Comparison of ENCODE assay signal across 17 cellular contexts in genomic region chr11:27696961-27697360, GRCh38. TPM values are rescaled to one million over a fixed set of nuclear protein-coding genes. Genes with fewer than 3 reads are reported as not detected.
A peak's percentile ranks its signal among the peaks of the same experiment; 100 is the strongest.
DNase-seq lines count a peak whose midpoint lies in the region; ATAC-seq, FAIRE-seq and TF ChIP-seq lines count a peak whose summit lies in the region.
"Had no signal": no experiment of that assay in that cellular context is flagged by ENCODE, and none has a peak within 500 bp of the region (broad histone marks: within the 10 kb centered on the region; RNA-seq: fewer than 3 reads in every experiment).

No MANE protein-coding gene starts in this region.

- peak overlapping the region; percentile 91 for H3K4me3 Mint-ChIP-seq in nephron progenitor cell
- H3K4me3 Mint-ChIP-seq: activated naive CD8-positive, alpha-beta T cell treated with anti-CD3 and anti-CD28 coated beads, Interleukin-2, amount 50 U/mL, for 24 hours had no signal

- no peaks in the 10 kb centered on the region for H3K27me3 ChIP-seq in BJ (ENCODE audit: control insufficient read depth, insufficient read depth, low read length)
- H3K27me3 ChIP-seq in HUES6 (ENCODE audit: control insufficient read depth, insufficient read depth, low read length) = peaks cover 28% of the 10 kb centered on the region
- H3K27me3 ChIP-seq in HepG2 (ENCODE audit: control insufficient read depth in 1 of 2, insufficient read depth in 2 of 2, low read length in 2 of 2) = peaks cover 0 to 32% of the 10 kb centered on the region in 2 experiments; a peak in 3 of 5 replicates
- H3K27me3 ChIP-seq: ovary had no signal

- no peak for ATAC-seq in GM18511 (IDR thresholded peaks at IDR 0.05; ENCODE audit: unreplicated experiment)
- no peak for ATAC-seq in HepG2
- ATAC-seq: activated naive CD8-positive, alpha-beta T cell treated with anti-CD3 and anti-CD28 coated beads, Interleukin-2, amount 50 U/mL, for 24 hours had no signal

- H2AFZ ChIP-seq in HepG2 (ENCODE audit: low read length) = no peak overlapping the region

- CTCF ChIA-PET in BJ (lab: Yijun Ruan, JAX) (interaction anchor here (0.6 to 1.2 kb wide), 4 partner anchors 9 to 1735 kb away, joined by 3 to 4 read pairs (median 4); no protein-coding TSS in a partner anchor), HepG2 (lab: Yijun Ruan, JAX; ENCODE audit: low intra/inter-chr PET ratio, low total read pairs) (no interaction called here)

- no peak for TF ChIP-seq RAD21 in HepG2 (CRISPR knock-in tag; IDR thresholded peaks at IDR 0.05)

- no peaks in the 10 kb centered on the region for H4K20me1 ChIP-seq in HepG2 (ENCODE audit: insufficient read depth, low read length)

- TF ChIP-seq EP300 in HepG2 (IDR thresholded peaks at IDR 0.05; ENCODE audit: low read depth in 2 of 2, low read length in 2 of 2) (no peak), HepG2 (CRISPR knock-in tag; IDR thresholded peaks at IDR 0.05; ENCODE audit: borderline replicate concordance) (no peak)

- H3K9me3 Mint-ChIP-seq in nephron progenitor cell = no peaks in the 10 kb centered on the region
- H3K9me3 Mint-ChIP-seq: activated naive CD8-positive, alpha-beta T cell treated with anti-CD3 and anti-CD28 coated beads, Interleukin-2, amount 50 U/mL, for 24 hours had no signal

- peaks cover 6% of the 10 kb centered on the region for H3K36me3 Mint-ChIP-seq in nephron progenitor cell (ENCODE audit: low read depth)

- H3K4me1 ChIP-seq in HUES6 (ENCODE audit: control insufficient read depth, insufficient read depth, low read length) = peaks cover 49% of the 10 kb centered on the region
- peaks cover 29% of the 10 kb centered on the region for H3K4me1 ChIP-seq in HepG2 (ENCODE audit: insufficient read depth, low read length)

- no peak for TF ChIP-seq POLR2A in HepG2 (IDR thresholded peaks at IDR 0.05; ENCODE audit: insufficient read depth in 1 of 2, low read depth in 2 of 2, low read length in 2 of 2)

- H3K27ac ChIP-seq in HUES6 (ENCODE audit: low read depth, low read length) = peak overlapping the region; percentile 30; the same call in 1 of the 2 replicates
- H3K27ac ChIP-seq in HepG2 (ENCODE audit: extremely low read length, insufficient read depth, low read length) = no peak overlapping the region
- H3K27ac ChIP-seq: C4-2B, ovary had no signal

- peak overlapping the region; percentile 96 for H3K4me3 ChIP-seq in BJ (ENCODE audit: low read depth, low read length)
- peak overlapping the region; percentile 79 for H3K4me3 ChIP-seq in HUES6 (ENCODE audit: low read depth, low read length)
- peak overlapping the region; percentile 26 for H3K4me3 ChIP-seq in choroid plexus epithelial cell (ENCODE audit: low read depth, low read length)
- no peak overlapping the region for H3K4me3 ChIP-seq in HepG2 (replicated peaks in 1 of 3; ENCODE audit: insufficient read depth in 1 of 3, low read depth in 2 of 3, low read length in 3 of 3)
- H3K4me3 ChIP-seq: ovary had no signal

- H3K4me1 Mint-ChIP-seq in nephron progenitor cell = peaks cover 53% of the 10 kb centered on the region

- H3K79me2 ChIP-seq in HepG2 (ENCODE audit: insufficient read depth, low read length) = no peaks in the 10 kb centered on the region

- no peaks in the 10 kb centered on the region for H3K36me3 ChIP-seq in BJ (ENCODE audit: control insufficient read depth, insufficient read depth, low read length)
- H3K36me3 ChIP-seq in HUES6 (ENCODE audit: control insufficient read depth, insufficient read depth, low read length) = no peaks in the 10 kb centered on the region
- no peaks in the 10 kb centered on the region for H3K36me3 ChIP-seq in HepG2 (replicated peaks in 1 of 2; ENCODE audit: control insufficient read depth in 1 of 2, insufficient read depth in 2 of 2, low read length in 2 of 2)
- H3K36me3 ChIP-seq: ovary had no signal

- in situ Hi-C loops in HepG2 (cut with HindIII; ENCODE audit: extremely low pct_ligation_motif_present, low pct_unique_long_range_greater_than_20kb) = loop anchor here (5.0 to 25.0 kb wide), 4 partner anchors 835 to 1638 kb away; no protein-coding TSS in a partner anchor

- intact Hi-C loops in HepG2 (cut with micrococcal nuclease; ENCODE audit: unreplicated experiment) = no loop called here

- BruUV-seq in HepG2 (replicated peaks; lab: Mats Ljungman, UMichigan) = no TSS peak

- 3% methylated on average over 8 of the region's 8 CpGs for WGBS in HepG2 (ENCODE audit: low lambda C conversion rate)

- TF ChIP-seq CTCF in BJ (IDR thresholded peaks at IDR 0.05; ENCODE audit: insufficient read depth, low read depth, low read length) = no peak
- no peak for TF ChIP-seq CTCF in choroid plexus epithelial cell (conservative IDR thresholded peaks at IDR 0.05; ENCODE audit: low read depth, low read length)
- no peak for TF ChIP-seq CTCF in nephron progenitor cell (IDR thresholded peaks at IDR 0.05)
- TF ChIP-seq CTCF in HepG2 (CRISPR knock-in tag; IDR thresholded peaks at IDR 0.05) = no peak

- H3K27ac Mint-ChIP-seq in nephron progenitor cell = peak overlapping the region; percentile 94
- H3K27ac Mint-ChIP-seq: activated naive CD8-positive, alpha-beta T cell treated with anti-CD3 and anti-CD28 coated beads, Interleukin-2, amount 50 U/mL, for 24 hours had no signal

- no peak for FAIRE-seq in HepG2 (lab: Jason Lieb, UNC)

- H3K9me3 ChIP-seq in HUES6 (ENCODE audit: control insufficient read depth, insufficient read depth, low read depth, low read length) (no peaks in the 10 kb centered on the region), HepG2 (ENCODE audit: low read length) (no peaks in the 10 kb centered on the region)
- H3K9me3 ChIP-seq: ovary had no signal

- POLR2A ChIA-PET in BJ (lab: Charles Lee) (interaction anchor here (0.5 to 1.0 kb wide), 3 partner anchors 21 to 686 kb away, joined by 3 to 8 read pairs (median 7); no protein-coding TSS in a partner anchor), HepG2 (lab: Yijun Ruan, JAX) (no interaction called here)

- DNase-seq in BJ (ENCODE audit: low read depth) = no peak
- DNase-seq in choroid plexus epithelial cell (ENCODE audit: low read depth) = peak; percentile 69
- no peak for DNase-seq in nephron progenitor cell
- DNase-seq in cerebellar nuclear complex (lab: John Stamatoyannopoulos, UW) = no peak
- no peak for DNase-seq in HepG2 (ENCODE audit: low spot score)
- DNase-seq in Kasumi-1 (lab: John Stamatoyannopoulos, UW) = no peak
- DNase-seq: activated CD4-positive, alpha-beta T cell treated with anti-CD3 and anti-CD28 coated beads, Interleukin-2, amount 50 U/mL, for 48 hours; activated naive CD8-positive, alpha-beta T cell treated with anti-CD3 and anti-CD28 coated beads, Interleukin-2, amount 50 U/mL, for 24 hours; activated T-cell treated with anti-CD3 and anti-CD28 coated beads, Interleukin-2, amount 50 U/mL, for 48 hours; dermis blood vessel endothelial cell; DND-41; NCI-H1930; ovary; stimulated activated CD4-positive, alpha-beta T cell treated with anti-CD3 and anti-CD28 coated beads, Interleukin-12 subunit alpha, Interleukin-12 subunit beta, amount 100 ng/mL, for 4 hours had no signal

- no peak overlapping the region for H3K4me2 ChIP-seq in HepG2 (ENCODE audit: low read depth, low read length)

- no peaks in the 10 kb centered on the region for H3K27me3 Mint-ChIP-seq in nephron progenitor cell (ENCODE audit: low read depth, poor library complexity)

- H3K9ac ChIP-seq in HUES6 (ENCODE audit: low read length) = peak overlapping the region; percentile 17
- H3K9ac ChIP-seq in HepG2 (ENCODE audit: insufficient read depth, low read depth, low read length) = no peak overlapping the region

TF ChIP-seq in HepG2, 621 proteins besides CTCF, POLR2A, EP300 and RAD21:
- TF ChIP-seq ZNF615 (CRISPR knock-in tag; IDR thresholded peaks at IDR 0.05; ENCODE audit: borderline replicate concordance) = no peak
- TF ChIP-seq AGO1 (IDR thresholded peaks at IDR 0.05; ENCODE audit: low read depth, low read length, poor library complexity, severe bottlenecking) = no peak
- no peak for TF ChIP-seq TBP (CRISPR knock-in tag; IDR thresholded peaks at IDR 0.05)
- no peak for TF ChIP-seq HDAC2 (CRISPR knock-in tag; IDR thresholded peaks at IDR 0.05)

RNA-seq across cellular contexts. Expression of gene BDNF, which starts 3.3 kb away (rescaled TPM):
- polyA plus RNA-seq in BJ (2011; rRNA removed) = 47.4 and 62.6 TPM in 2 replicates
- 40.8 and 46.9 TPM in 2 replicates for polyA minus RNA-seq in BJ (2011; rRNA and poly(A)+ RNA removed)
- total RNA-seq in HepG2 (2016; rRNA removed; fragmentation: Illumina TruSeq; extraction: Trizol) = 0.02 TPM in 1 of 2 replicates, not detected in the other
- total RNA-seq in HepG2 (2016; cell fraction: cytosol; rRNA removed; fragmentation: Illumina TruSeq; extraction: Trizol; ENCODE audit: low read depth) = not detected in 2 replicates
- not detected in 2 replicates for total RNA-seq in HepG2 (2016; cell fraction: insoluble cytoplasmic fraction; rRNA removed; fragmentation: Illumina TruSeq; extraction: Trizol)
- total RNA-seq in HepG2 (2016; cell fraction: membrane; rRNA removed; fragmentation: Illumina TruSeq; extraction: Trizol) = not detected in 2 replicates
- total RNA-seq in HepG2 (2016; cell fraction: nucleus; rRNA removed; fragmentation: Illumina TruSeq; extraction: Trizol) = not detected in 2 replicates
- not detected in 2 replicates for polyA plus RNA-seq in HepG2 (2011; rRNA removed)
- polyA plus RNA-seq in HepG2 (2011; cell fraction: cytosol; rRNA removed) = not detected in 2 replicates
- polyA plus RNA-seq in HepG2 (2011; cell fraction: nucleus; rRNA removed) = not detected in 2 replicates
- not detected in 2 replicates for polyA plus RNA-seq in HepG2 (2012)
- polyA plus RNA-seq in HepG2 (2016; cell fraction: cytosol; fragmentation: Illumina TruSeq; extraction: Trizol; ENCODE audit: low read depth) = not detected in 2 replicates
- polyA plus RNA-seq in HepG2 (2016; cell fraction: insoluble cytoplasmic fraction; fragmentation: Illumina TruSeq; extraction: Trizol; ENCODE audit: low read depth) = not detected in 2 replicates
- polyA plus RNA-seq in HepG2 (2016; cell fraction: membrane; fragmentation: Illumina TruSeq; extraction: Trizol; ENCODE audit: low read depth) = not detected in 2 replicates
- not detected in 2 replicates for polyA plus RNA-seq in HepG2 (2016; cell fraction: nucleus; fragmentation: Illumina TruSeq; extraction: Trizol; ENCODE audit: insufficient read depth, low read depth)
- 0.75 TPM in 1 of 2 replicates, not detected in the other for polyA minus RNA-seq in HepG2 (2011; rRNA and poly(A)+ RNA removed; ENCODE audit: low replicate concordance)
- polyA minus RNA-seq in HepG2 (2011; cell fraction: cytosol; rRNA and poly(A)+ RNA removed) = not detected in 2 replicates
- not detected in 2 replicates for polyA minus RNA-seq in HepG2 (2011; cell fraction: nucleus; rRNA and poly(A)+ RNA removed)

Comparison
In these comparisons a context has a peak if more than half of its experiments do, and no peak if none do; other contexts are left out.
1. H3K4me3 ChIP-seq: peak in BJ (single experiment), HUES6 (single experiment) and choroid plexus epithelial cell (single experiment); none in HepG2 (0 of 3).
2. RNA of gene BDNF, which starts 3.3 kb away (polyA plus RNA-seq): 47.4 to 62.6 TPM in BJ; not detected in HepG2; every median in the first group is over 10 times any median in the second.